ENCODE assay signal across 23 cellular contexts in the genomic region with DNA sequence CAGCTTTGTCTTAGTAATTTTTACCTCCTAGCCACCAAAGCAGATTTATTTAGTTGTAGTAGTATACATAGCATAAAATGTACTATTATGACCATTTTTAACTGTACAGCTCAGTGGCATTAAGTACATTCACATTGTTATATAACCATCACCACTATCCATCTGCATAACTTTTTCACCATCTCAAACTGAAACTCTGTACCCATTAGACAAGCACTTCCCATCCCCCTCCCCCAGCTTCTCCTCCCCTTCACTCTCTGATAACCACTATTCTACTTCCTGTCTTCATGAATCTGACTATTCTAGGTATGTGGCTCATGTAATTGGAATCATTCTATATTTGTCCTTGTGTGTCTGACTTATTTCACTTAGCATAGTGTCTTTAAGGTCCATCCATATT.
DNase-seq lines count a peak whose midpoint lies in the region; ATAC-seq and TF ChIP-seq lines count a peak whose summit lies in the region.
"Had no signal": no experiment of that assay in that cellular context is flagged by ENCODE, and none has a peak within 500 bp of the region (broad histone marks: within the 10 kb centered on the region; RNA-seq: fewer than 3 reads in every experiment).

No MANE protein-coding gene starts in this region.

- no peak overlapping the region for H3K27ac ChIP-seq in esophagus muscularis mucosa (replicated peaks in 1 of 4)
- H3K27ac ChIP-seq: BLaER1, esophagus squamous epithelium, skin epidermis, VCaP had no signal

- H3K27me3 ChIP-seq in esophagus muscularis mucosa: peaks cover 0 to 4% (median 0%) of the 10 kb centered on the region in 4 donors
- H3K27me3 ChIP-seq: BLaER1, esophagus squamous epithelium had no signal

- no peak for TF ChIP-seq CTCF in GM12865 (IDR thresholded peaks at IDR 0.05; ENCODE audit: insufficient read depth, low read depth, low read length, missing control alignments)
- no peak for TF ChIP-seq CTCF in esophagus muscularis mucosa (IDR thresholded peaks at IDR 0.05)
- no peak for TF ChIP-seq CTCF in endothelial cell (IDR thresholded peaks at IDR 0.05; ENCODE audit: unreplicated experiment)

- peaks cover 2% of the 10 kb centered on the region for H3K27me3 Mint-ChIP-seq in endothelial cell (ENCODE audit: unreplicated experiment)
- H3K27me3 Mint-ChIP-seq in activated T-helper 2 cell treated with anti-CD3 and anti-CD28 coated beads, Interferon-gamma antibody, Interleukin-2, Interleukin-4, amounts not matched to agents 10 μg/mL and 5 μg/mL and 100 μg/mL, durations not matched to agents 14 hours and 24 hours and 36 hours (ENCODE audit: low read depth): peaks cover 15% of the 10 kb centered on the region

- H3K4me3 Mint-ChIP-seq in endothelial cell (ENCODE audit: unreplicated experiment): no peak overlapping the region
- H3K4me3 Mint-ChIP-seq in activated T-helper 2 cell treated with anti-CD3 and anti-CD28 coated beads, Interferon-gamma antibody, Interleukin-2, Interleukin-4, amounts not matched to agents 10 μg/mL and 5 μg/mL and 100 μg/mL, durations not matched to agents 14 hours and 24 hours and 36 hours (ENCODE audit: low read depth): no peak overlapping the region
- H3K4me3 Mint-ChIP-seq: activated T-helper 17 cell treated with anti-CD3 and anti-CD28 coated beads, Interleukin-2, amount 50 U/mL, for 72 hours; mesothelial cell of epicardium; nephron; T-cell had no signal

- DNase-seq in activated CD4-positive, CD25-positive, alpha-beta regulatory T cell (lab: John Stamatoyannopoulos, UW): no peak
- DNase-seq in GM12865 (ENCODE audit: low read depth): peak; percentile 45
- DNase-seq in RPMI7951 (ENCODE audit: low read depth): peak; percentile 10
- DNase-seq in esophagus muscularis mucosa (ENCODE audit: extremely low spot score): peak; percentile 37
- DNase-seq in endothelial cell (ENCODE audit: low spot score): no peak
- no peak for DNase-seq in activated T-helper 2 cell treated with anti-CD3 and anti-CD28 coated beads, Interferon-gamma antibody, Interleukin-2, Interleukin-4, amounts not matched to agents 10 μg/mL and 5 μg/mL and 100 μg/mL, durations not matched to agents 14 hours and 24 hours and 36 hours (ENCODE audit: low spot score)
- DNase-seq in DMS79 treated with DMSO at 0.1 percent for 48 hours (lab: John Stamatoyannopoulos, UW): no peak
- DNase-seq: effector CD8-positive, alpha-beta T cell; esophagus squamous epithelium; GDM1; NCI-H1930; NCI-H446; posterior cingulate gyrus; Right ventricle myocardium superior; stimulated activated CD4-positive, alpha-beta T cell treated with anti-CD3 and anti-CD28 coated beads, Interleukin-4, amount 100 ng/mL, for 4 hours had no signal

- no peaks in the 10 kb centered on the region for H3K9me3 Mint-ChIP-seq in endothelial cell (ENCODE audit: unreplicated experiment)
- H3K9me3 Mint-ChIP-seq in activated T-helper 2 cell treated with anti-CD3 and anti-CD28 coated beads, Interferon-gamma antibody, Interleukin-2, Interleukin-4, amounts not matched to agents 10 μg/mL and 5 μg/mL and 100 μg/mL, durations not matched to agents 14 hours and 24 hours and 36 hours: no peaks in the 10 kb centered on the region
- H3K9me3 Mint-ChIP-seq: activated T-helper 17 cell treated with anti-CD3 and anti-CD28 coated beads, Interleukin-2, amount 50 U/mL, for 72 hours; nephron; T-cell had no signal

- H3K4me3 ChIP-seq in GM12865 (ENCODE audit: low read depth, low read length) (no peak overlapping the region), esophagus muscularis mucosa (no peak overlapping the region)
- H3K4me3 ChIP-seq: BLaER1, esophagus squamous epithelium, skin epidermis had no signal

- H3K36me3 ChIP-seq in esophagus muscularis mucosa: no peaks in the 10 kb centered on the region
- H3K36me3 ChIP-seq: BLaER1, esophagus squamous epithelium had no signal

- H3K9me3 ChIP-seq in esophagus muscularis mucosa: no peaks in the 10 kb centered on the region
- H3K9me3 ChIP-seq: BLaER1, esophagus squamous epithelium had no signal

- peak; percentile 82 to 89 for ATAC-seq in activated CD4-positive, CD25-positive, alpha-beta regulatory T cell treated with anti-CD3 and anti-CD28 coated beads, Interleukin-2, amount 50 U/mL, for 24 hours
- ATAC-seq: activated T-helper 17 cell treated with anti-CD3 and anti-CD28 coated beads, Interleukin-2, amount 50 U/mL, for 72 hours; T-cell had no signal

- no peak for TF ChIP-seq POLR2A in esophagus muscularis mucosa (IDR thresholded peaks at IDR 0.05; ENCODE audit: low read depth)

- no peaks in the 10 kb centered on the region for H3K4me1 Mint-ChIP-seq in endothelial cell (ENCODE audit: unreplicated experiment)
- H3K4me1 Mint-ChIP-seq in activated T-helper 2 cell treated with anti-CD3 and anti-CD28 coated beads, Interferon-gamma antibody, Interleukin-2, Interleukin-4, amounts not matched to agents 10 μg/mL and 5 μg/mL and 100 μg/mL, durations not matched to agents 14 hours and 24 hours and 36 hours (ENCODE audit: low read depth): peaks cover 6% of the 10 kb centered on the region
- H3K4me1 Mint-ChIP-seq: activated T-helper 17 cell treated with anti-CD3 and anti-CD28 coated beads, Interleukin-2, amount 50 U/mL, for 72 hours; nephron had no signal

- TF ChIP-seq EP300 in esophagus muscularis mucosa (IDR thresholded peaks at IDR 0.05): no peak

- intact Hi-C loops in esophagus muscularis mucosa (cut with DNase I): no loop called here
- intact Hi-C loops in activated T-helper 2 cell treated with anti-CD3 and anti-CD28 coated beads, Interferon-gamma antibody, Interleukin-2, Interleukin-4, amounts not matched to agents 10 μg/mL and 5 μg/mL and 100 μg/mL, durations not matched to agents 14 hours and 24 hours and 36 hours (cut with micrococcal nuclease): no loop called here

- no peak overlapping the region for H3K27ac Mint-ChIP-seq in endothelial cell (ENCODE audit: unreplicated experiment)
- H3K27ac Mint-ChIP-seq in activated T-helper 2 cell treated with anti-CD3 and anti-CD28 coated beads, Interferon-gamma antibody, Interleukin-2, Interleukin-4, amounts not matched to agents 10 μg/mL and 5 μg/mL and 100 μg/mL, durations not matched to agents 14 hours and 24 hours and 36 hours: no peak overlapping the region
- H3K27ac Mint-ChIP-seq: activated T-helper 17 cell treated with anti-CD3 and anti-CD28 coated beads, Interleukin-2, amount 50 U/mL, for 72 hours; mesothelial cell of epicardium; nephron; T-cell had no signal

- no peaks in the 10 kb centered on the region for H3K4me1 ChIP-seq in esophagus muscularis mucosa
- H3K4me1 ChIP-seq: esophagus squamous epithelium had no signal

- H3K36me3 Mint-ChIP-seq in endothelial cell (ENCODE audit: low read depth, unreplicated experiment): no peaks in the 10 kb centered on the region
- H3K36me3 Mint-ChIP-seq in activated T-helper 2 cell treated with anti-CD3 and anti-CD28 coated beads, Interferon-gamma antibody, Interleukin-2, Interleukin-4, amounts not matched to agents 10 μg/mL and 5 μg/mL and 100 μg/mL, durations not matched to agents 14 hours and 24 hours and 36 hours (ENCODE audit: low read depth): no peaks in the 10 kb centered on the region
- H3K36me3 Mint-ChIP-seq: mesothelial cell of epicardium, T-cell had no signal

Comparison
In these comparisons a context has a peak if more than half of its experiments do, and no peak if none do; other contexts are left out.
1. DNase-seq: peak in GM12865 (single experiment), RPMI7951 (single experiment) and esophagus muscularis mucosa (single experiment); none in activated CD4-positive, CD25-positive, alpha-beta regulatory T cell (0 of 4), endothelial cell (single experiment), activated T-helper 2 cell treated with anti-CD3 and anti-CD28 coated beads, Interferon-gamma antibody, Interleukin-2, Interleukin-4, amounts not matched to agents 10 μg/mL and 5 μg/mL and 100 μg/mL, durations not matched to agents 14 hours and 24 hours and 36 hours (single experiment) and DMS79 treated with DMSO at 0.1 percent for 48 hours (single experiment).